In the genomic region with DNA sequence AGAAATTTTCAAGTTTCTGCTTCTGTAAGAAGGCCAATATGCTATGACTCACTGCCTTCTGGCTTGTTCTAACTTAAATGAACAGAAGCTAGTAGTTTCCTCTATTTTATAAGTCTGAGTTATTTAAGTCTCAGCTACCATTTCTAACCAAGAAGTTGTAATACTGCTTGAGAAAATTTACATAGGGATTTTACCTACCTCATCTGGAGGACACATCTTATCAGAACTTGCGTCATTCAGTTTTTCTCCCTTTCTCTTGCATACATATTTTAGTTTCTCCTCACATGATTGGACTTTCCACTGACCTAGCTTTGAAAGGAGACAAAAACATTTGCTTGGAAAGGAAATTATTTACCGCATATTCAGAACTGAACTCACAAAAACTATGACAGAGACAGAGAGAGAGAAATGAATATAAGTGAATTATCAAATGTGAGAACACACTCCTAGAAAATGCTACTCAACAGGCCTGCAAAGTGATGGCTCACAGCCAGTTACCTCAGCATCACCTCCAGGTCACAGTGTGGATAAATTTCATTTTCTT, we compare ENCODE assay signal across 10 cellular contexts. TPM values are rescaled to one million over a fixed set of nuclear protein-coding genes. Genes with fewer than 3 reads are reported as not detected.
DNase-seq lines count a peak whose midpoint lies in the region; ATAC-seq and TF ChIP-seq lines count a peak whose summit lies in the region.
"Had no signal": no experiment of that assay in that cellular context is flagged by ENCODE, and none has a peak within 500 bp of the region (broad histone marks: within the 10 kb centered on the region; RNA-seq: fewer than 3 reads in every experiment).

No MANE protein-coding gene starts in this region.

- no peaks in the 10 kb centered on the region for H3K9me3 Mint-ChIP-seq in T-helper 2 cell treated with Interferon-gamma antibody and Interleukin-4, amounts not matched to agents 5 μg/mL and 100 μg/mL, for 36 hours

- TF ChIP-seq CTCF in ascending aorta (IDR thresholded peaks at IDR 0.05) (no peak), RWPE1 (conservative IDR thresholded peaks at IDR 0.05; ENCODE audit: low read depth) (no peak)

- no peaks in the 10 kb centered on the region for H3K4me1 ChIP-seq in ascending aorta
- H3K4me1 ChIP-seq: A549 had no signal

- H3K9me3 ChIP-seq in ascending aorta, result no peaks in the 10 kb centered on the region
- H3K9me3 ChIP-seq: A549 had no signal

- DNase-seq in activated CD4-positive, CD25-positive, alpha-beta regulatory T cell (lab: John Stamatoyannopoulos, UW), result no peak
- DNase-seq in T-helper 2 cell treated with Interferon-gamma antibody and Interleukin-4, amounts not matched to agents 5 μg/mL and 100 μg/mL, for 36 hours (ENCODE audit: low spot score), result peak; percentile 41
- peak; percentile 58 for DNase-seq in stimulated activated CD4-positive, alpha-beta T cell treated with anti-CD3 and anti-CD28 coated beads, Interleukin-1b, Interleukin-23, amount 100 ng/mL, for 48 hours
- DNase-seq in ascending aorta (ENCODE audit: low spot score in 2 of 2), result no peak
- no peak for DNase-seq in RWPE1 (ENCODE audit: low spot score)
- DNase-seq in AML-193 (lab: John Stamatoyannopoulos, UW), result no peak
- DNase-seq: KBM-7 had no signal

- no peaks in the 10 kb centered on the region for H3K36me3 ChIP-seq in ascending aorta

- H3K27me3 Mint-ChIP-seq in T-helper 2 cell treated with Interferon-gamma antibody and Interleukin-4, amounts not matched to agents 5 μg/mL and 100 μg/mL, for 36 hours (ENCODE audit: low read depth), result no peaks in the 10 kb centered on the region

- POLR2A ChIA-PET in RWPE1 (lab: Yijun Ruan, JAX; ENCODE audit: low non-redundant PET), result no interaction called here

- no peak overlapping the region for H3K27ac Mint-ChIP-seq in T-helper 2 cell treated with Interferon-gamma antibody and Interleukin-4, amounts not matched to agents 5 μg/mL and 100 μg/mL, for 36 hours

- no peaks in the 10 kb centered on the region for H3K27me3 ChIP-seq in ascending aorta

- intact Hi-C loops in ascending aorta (cut with DNase I), result no loop called here

- CTCF ChIA-PET in RWPE1 (lab: Yijun Ruan, JAX), result interaction anchor here (0.7 kb wide), 1 partner anchor 1049 kb away, joined by 4 read pairs; no protein-coding TSS in a partner anchor

- H3K36me3 Mint-ChIP-seq in T-helper 2 cell treated with Interferon-gamma antibody and Interleukin-4, amounts not matched to agents 5 μg/mL and 100 μg/mL, for 36 hours (ENCODE audit: low read depth), result peaks cover 23% of the 10 kb centered on the region

- H3K4me3 Mint-ChIP-seq in T-helper 2 cell treated with Interferon-gamma antibody and Interleukin-4, amounts not matched to agents 5 μg/mL and 100 μg/mL, for 36 hours, result no peak overlapping the region

- peak; percentile 85 to 88 for ATAC-seq in activated CD4-positive, CD25-positive, alpha-beta regulatory T cell treated with anti-CD3 and anti-CD28 coated beads, Interleukin-2, amount 50 U/mL, for 24 hours
- peak; percentile 90 for ATAC-seq in HG02759 (IDR thresholded peaks at IDR 0.05; ENCODE audit: unreplicated experiment)
- ATAC-seq: A549 had no signal

- no peak overlapping the region for H3K27ac ChIP-seq in ascending aorta
- no peak overlapping the region for H3K27ac ChIP-seq in RWPE1
- H3K27ac ChIP-seq: A549 had no signal

- H3K4me3 ChIP-seq in ascending aorta, result no peak overlapping the region
- H3K4me3 ChIP-seq: A549 had no signal

- peaks cover 4% of the 10 kb centered on the region for H3K4me1 Mint-ChIP-seq in T-helper 2 cell treated with Interferon-gamma antibody and Interleukin-4, amounts not matched to agents 5 μg/mL and 100 μg/mL, for 36 hours (ENCODE audit: low read depth)

RNA-seq across cellular contexts. Expression of a gene that starts 25.4 kb away (rescaled TPM):
- 0.11 TPM for total RNA-seq in ascending aorta

Comparison
In these comparisons a context has a peak if more than half of its experiments do, and no peak if none do; other contexts are left out.
1. DNase-seq: peak in T-helper 2 cell treated with Interferon-gamma antibody and Interleukin-4, amounts not matched to agents 5 μg/mL and 100 μg/mL, for 36 hours (single experiment) and stimulated activated CD4-positive, alpha-beta T cell treated with anti-CD3 and anti-CD28 coated beads, Interleukin-1b, Interleukin-23, amount 100 ng/mL, for 48 hours (single experiment); none in activated CD4-positive, CD25-positive, alpha-beta regulatory T cell (0 of 4), ascending aorta (0 of 2), RWPE1 (single experiment) and AML-193 (0 of 2).